In genomic region chr16:85473326-85473725, GRCh38 we compare ENCODE assay signal across 31 cellular contexts.
DNase-seq lines count a peak whose midpoint lies in the region; ATAC-seq, FAIRE-seq and TF ChIP-seq lines count a peak whose summit lies in the region.
"Had no signal": no experiment of that assay in that cellular context is flagged by ENCODE, and none has a peak within 500 bp of the region (broad histone marks: within the 10 kb centered on the region; RNA-seq: fewer than 3 reads in every experiment).

No MANE protein-coding gene starts in this region.

- H4K5ac ChIP-seq in H1 (ENCODE audit: insufficient read length, low read depth, low read length), result no peak overlapping the region

- H3K4me3 ChIP-seq in right atrium auricular region (no peak overlapping the region), heart left ventricle (no peak overlapping the region), H1 (ENCODE audit: extremely low read depth in 1 of 4, insufficient read depth in 2 of 4, low read depth in 3 of 4, low read length in 4 of 4) (no peak overlapping the region), vagina (no peak overlapping the region)
- H3K4me3 ChIP-seq: lung, MG63, stomach had no signal

- no peak overlapping the region for H2AFZ ChIP-seq in H1 (ENCODE audit: low read length)

- TF ChIP-seq CTCF in right atrium auricular region (IDR thresholded peaks at IDR 0.05) (no peak), heart left ventricle (IDR thresholded peaks at IDR 0.05) (no peak), H1 (IDR thresholded peaks at IDR 0.05; ENCODE audit: control extremely low read depth in 1 of 3, insufficient read depth in 1 of 3, low read depth in 1 of 3, low read length in 3 of 3) (peak in 2 of 3 experiments; percentile 19 to 21; a peak in 2 of 4 replicates), nephron progenitor cell (IDR thresholded peaks at IDR 0.05) (no peak), vagina (IDR thresholded peaks at IDR 0.05) (no peak), osteocyte (IDR thresholded peaks at IDR 0.05) (no peak)

- TF ChIP-seq POLR2A in heart left ventricle (IDR thresholded peaks at IDR 0.05) (no peak), H1 (IDR thresholded peaks at IDR 0.05; ENCODE audit: control extremely low read depth in 1 of 2, low read depth in 2 of 2, low read length in 2 of 2) (no peak), vagina (IDR thresholded peaks at IDR 0.05) (no peak)

- H2BK12ac ChIP-seq in H1 (ENCODE audit: low read depth, low read length), result no peak overlapping the region; the same call in 1 of the 2 replicates

- H4K91ac ChIP-seq in H1 (replicated peaks; ENCODE audit: insufficient read length, low read length), result peak overlapping the region; percentile 2

- no peak for FAIRE-seq in H1 (lab: Jason Lieb, UNC)

- ATAC-seq in heart left ventricle, result no peak
- ATAC-seq: CD8-positive, alpha-beta T cell had no signal

- H3K4me3 Mint-ChIP-seq in nephron progenitor cell, result peak overlapping the region; percentile 68
- H3K4me3 Mint-ChIP-seq in osteocyte (ENCODE audit: unreplicated experiment), result no peak overlapping the region
- H3K4me3 Mint-ChIP-seq: activated CD4-positive, alpha-beta memory T cell treated with anti-CD3 and anti-CD28 coated beads, Interleukin-2, amount 10 ng/mL, durations not matched to agents 7 days and 5 days; CD8-positive, alpha-beta T cell; neural crest cell; T-helper 2 cell treated with Interferon-gamma antibody and Interleukin-4, amounts not matched to agents 5 μg/mL and 100 μg/mL, for 36 hours had no signal

- no peak overlapping the region for H3K4ac ChIP-seq in H1 (replicated peaks; ENCODE audit: insufficient read length, low read depth, low read length)

- peak overlapping the region; percentile 64 to 72 for H3K27ac ChIP-seq in right atrium auricular region
- H3K27ac ChIP-seq in heart left ventricle, result no peak overlapping the region
- no peak overlapping the region for H3K27ac ChIP-seq in H1 (ENCODE audit: low read depth, low read length)
- H3K27ac ChIP-seq in vagina, result peak overlapping the region; percentile 66
- H3K27ac ChIP-seq: HL-60, stomach had no signal

- H3K9me3 Mint-ChIP-seq in nephron progenitor cell (no peaks in the 10 kb centered on the region), osteocyte (ENCODE audit: unreplicated experiment) (no peaks in the 10 kb centered on the region)
- H3K9me3 Mint-ChIP-seq: activated CD4-positive, alpha-beta memory T cell treated with anti-CD3 and anti-CD28 coated beads, Interleukin-2, amount 10 ng/mL, durations not matched to agents 7 days and 5 days; CD8-positive, alpha-beta T cell; neural crest cell; T-helper 2 cell treated with Interferon-gamma antibody and Interleukin-4, amounts not matched to agents 5 μg/mL and 100 μg/mL, for 36 hours had no signal

- peak in 1 of 2 experiments; percentile 9; a peak in 1 of 4 replicates for TF ChIP-seq RAD21 in H1 (IDR thresholded peaks at IDR 0.05 in 1 of 2, conservative IDR thresholded peaks at IDR 0.05 in 1 of 2; ENCODE audit: low read depth in 2 of 2, low read length in 2 of 2)

- no peak overlapping the region for H3K14ac ChIP-seq in H1 (ENCODE audit: insufficient read length)

- no peak overlapping the region for H3K23ac ChIP-seq in H1 (ENCODE audit: insufficient read length)

- H2AK5ac ChIP-seq in H1 (ENCODE audit: low read depth, low read length), result peak overlapping the region; percentile 20; the same call in 1 of the 2 replicates

- DNase-seq in right atrium auricular region (ENCODE audit: low spot score) (no peak), heart left ventricle (no peak), H1 (ENCODE audit: low read depth in 1 of 2, low spot score in 2 of 2) (no peak), nephron progenitor cell (no peak), vagina (ENCODE audit: extremely low spot score in 2 of 2) (no peak), NCI-H2029 (lab: John Stamatoyannopoulos, UW) (no peak), EL (no peak), osteocyte (ENCODE audit: extremely low spot score, unreplicated experiment) (no peak)
- DNase-seq: activated CD4-positive, alpha-beta memory T cell treated with anti-CD3 and anti-CD28 coated beads, Interleukin-2, amount 10 ng/mL, durations not matched to agents 7 days and 5 days; activated CD8-positive, alpha-beta memory T cell treated with anti-CD3 and anti-CD28 coated beads, Interleukin-2, amount 50 U/mL, for 4 hours; activated naive CD4-positive, alpha-beta T cell treated with Interleukin-2 at 50 U/mL for 16 hours; AML-193; CD8-positive, alpha-beta T cell; central memory CD4-positive, alpha-beta T cell; cortex of kidney; GF-D8; KG1; MG63; NCI-H1105 treated with DMSO at 0.1 percent for 48 hours; NCI-H2029 treated with DMSO at 0.1 percent for 48 hours; NCI-H226; posterior cingulate gyrus; right cardiac atrium; Right ventricle myocardium superior; stimulated activated CD4-positive, alpha-beta T cell treated with anti-CD3 and anti-CD28 coated beads, Interleukin-12 subunit alpha, Interleukin-12 subunit beta, amount 100 ng/mL, for 4 hours; stimulated activated CD4-positive, alpha-beta T cell treated with anti-CD3 and anti-CD28 coated beads, Interleukin-2, amount 100 ng/mL, for 48 hours; stomach had no signal

- no peak overlapping the region for H2BK20ac ChIP-seq in H1 (ENCODE audit: low read length)

- H3K27ac Mint-ChIP-seq in nephron progenitor cell, result peak overlapping the region; percentile 86
- H3K27ac Mint-ChIP-seq in osteocyte (ENCODE audit: unreplicated experiment), result no peak overlapping the region
- H3K27ac Mint-ChIP-seq: activated CD4-positive, alpha-beta memory T cell treated with anti-CD3 and anti-CD28 coated beads, Interleukin-2, amount 10 ng/mL, durations not matched to agents 7 days and 5 days; CD8-positive, alpha-beta T cell; T-helper 2 cell treated with Interferon-gamma antibody and Interleukin-4, amounts not matched to agents 5 μg/mL and 100 μg/mL, for 36 hours had no signal

- H3K56ac ChIP-seq in H1 (replicated peaks; ENCODE audit: insufficient read length, low read depth, low read length), result no peak overlapping the region

- H2BK5ac ChIP-seq in H1 (ENCODE audit: low read depth, low read length), result no peak overlapping the region

- no peaks in the 10 kb centered on the region for H4K20me1 ChIP-seq in H1 (replicated peaks in 1 of 2; ENCODE audit: control insufficient read depth in 1 of 2, insufficient read depth in 2 of 2, low read length in 2 of 2)

- H3K18ac ChIP-seq in H1 (ENCODE audit: extremely low read depth, low read length), result no peak overlapping the region

- H3K9ac ChIP-seq in H1 (replicated peaks in 1 of 4; ENCODE audit: extremely low read depth in 1 of 4, low read depth in 3 of 4, low read length in 3 of 4), result no peak overlapping the region; a peak in 1 of 7 replicates

- intact Hi-C loops in heart left ventricle (cut with DNase I) (no loop called here), vagina (cut with DNase I) (no loop called here)

- H3K4me1 Mint-ChIP-seq in nephron progenitor cell, result peaks cover 78% of the 10 kb centered on the region
- peaks cover 24% of the 10 kb centered on the region for H3K4me1 Mint-ChIP-seq in osteocyte (ENCODE audit: unreplicated experiment)
- H3K4me1 Mint-ChIP-seq: activated CD4-positive, alpha-beta memory T cell treated with anti-CD3 and anti-CD28 coated beads, Interleukin-2, amount 10 ng/mL, durations not matched to agents 7 days and 5 days had no signal

- 89 to 91% (median 90%) methylated on average over 8 of the region's 8 CpGs for WGBS in heart left ventricle, 4 donors
- WGBS in H1 (ENCODE audit: extremely low coverage in 1 of 2, insufficient coverage in 1 of 2, insufficient read length in 1 of 2, insufficient replicate concordance in 2 of 2, low coverage in 1 of 2, low lambda C conversion rate in 2 of 2, missing lambda C conversion rate in 1 of 2), 2 experiments, result 77% methylated on average over 7 of the region's 8 CpGs; no CpG with 5 or more reads in 1 of the 2 experiments

- TF ChIP-seq EP300 in H1 (IDR thresholded peaks at IDR 0.05; ENCODE audit: borderline replicate concordance in 1 of 2, low read depth in 2 of 2, low read length in 2 of 2), result no peak

- H3K36me3 ChIP-seq in right atrium auricular region (no peaks in the 10 kb centered on the region), heart left ventricle (no peaks in the 10 kb centered on the region), H1 (ENCODE audit: control insufficient read depth in 2 of 4, insufficient read depth in 4 of 4, low read length in 3 of 4) (no peaks in the 10 kb centered on the region), vagina (no peaks in the 10 kb centered on the region)
- H3K36me3 ChIP-seq: MG63, stomach had no signal

- no peaks in the 10 kb centered on the region; the same call in 1 of the 2 replicates for H3K23me2 ChIP-seq in H1 (ENCODE audit: low read depth, low read length)

- H3K27me3 ChIP-seq in right atrium auricular region (no peaks in the 10 kb centered on the region), heart left ventricle (no peaks in the 10 kb centered on the region), H1 (replicated peaks in 1 of 4; ENCODE audit: control insufficient read depth in 3 of 4, extremely low read depth in 1 of 4, insufficient read depth in 3 of 4, low read length in 3 of 4) (no peaks in the 10 kb centered on the region; a peak in 1 of 7 replicates), vagina (no peaks in the 10 kb centered on the region)
- H3K27me3 ChIP-seq: MG63, stomach had no signal

- peaks cover 0 to 58% of the 10 kb centered on the region in 2 donors for H3K4me1 ChIP-seq in right atrium auricular region
- H3K4me1 ChIP-seq in heart left ventricle, result peaks cover 0 to 17% (median 0%) of the 10 kb centered on the region in 12 donors
- peaks cover 4 to 23% (median 13%) of the 10 kb centered on the region in 4 experiments for H3K4me1 ChIP-seq in H1 (replicated peaks in 1 of 4; ENCODE audit: control insufficient read depth in 3 of 4, insufficient read depth in 4 of 4, low read length in 3 of 4)
- peaks cover 65% of the 10 kb centered on the region for H3K4me1 ChIP-seq in vagina

- H3K4me2 ChIP-seq in H1 (ENCODE audit: insufficient read depth in 1 of 2, low read depth in 2 of 2, low read length in 2 of 2), result no peak overlapping the region

- H4K8ac ChIP-seq in H1 (ENCODE audit: extremely low read depth, insufficient read depth, low read length), result no peak overlapping the region; the same call in 1 of the 2 replicates

- no peaks in the 10 kb centered on the region for H3K79me2 ChIP-seq in H1 (ENCODE audit: control insufficient read depth in 1 of 2, insufficient read depth in 2 of 2, low read length in 2 of 2)

- CTCF ChIA-PET in H1 (lab: Charles Lee; ENCODE audit: partially characterized antibody), result interaction anchor here (0.6 to 15.1 kb wide), 21 partner anchors 8 to 916 kb away, joined by 3 to 277 read pairs (median 5); no protein-coding TSS in a partner anchor

- H2BK15ac ChIP-seq in H1 (ENCODE audit: low read length), result no peak overlapping the region

- H2BK120ac ChIP-seq in H1 (replicated peaks; ENCODE audit: low read depth, low read length), result no peak overlapping the region

- H3K27me3 Mint-ChIP-seq in nephron progenitor cell (ENCODE audit: low read depth, poor library complexity) (peaks cover 30% of the 10 kb centered on the region), osteocyte (ENCODE audit: unreplicated experiment) (peaks cover 2% of the 10 kb centered on the region)

- no peaks in the 10 kb centered on the region for H3K36me3 Mint-ChIP-seq in nephron progenitor cell (ENCODE audit: low read depth)
- no peaks in the 10 kb centered on the region for H3K36me3 Mint-ChIP-seq in osteocyte (ENCODE audit: unreplicated experiment)
- H3K36me3 Mint-ChIP-seq: CD8-positive, alpha-beta T cell had no signal

- H3K9me3 ChIP-seq in right atrium auricular region (no peaks in the 10 kb centered on the region), heart left ventricle (no peaks in the 10 kb centered on the region), H1 (ENCODE audit: insufficient read depth in 2 of 2, low read depth in 1 of 2, low read length in 1 of 2) (no peaks in the 10 kb centered on the region), vagina (no peaks in the 10 kb centered on the region)
- H3K9me3 ChIP-seq: MG63, stomach had no signal

- H3K79me1 ChIP-seq in H1 (ENCODE audit: low read depth, low read length), result no peaks in the 10 kb centered on the region

- POLR2A ChIA-PET in H1 (lab: Charles Lee; ENCODE audit: partially characterized antibody), result no interaction called here

Comparison
In these comparisons a context has a peak if more than half of its experiments do, and no peak if none do; other contexts are left out.
1. H3K27ac ChIP-seq: peak in right atrium auricular region (2 of 2) and vagina (single experiment); none in heart left ventricle (0 of 12) and H1 (single experiment).
2. CTCF ChIP-seq: peak in H1 (2 of 3); none in right atrium auricular region (0 of 2), heart left ventricle (0 of 12), nephron progenitor cell (single experiment), vagina (0 of 3) and osteocyte (single experiment).